17 cellular contexts compared by ENCODE assay signal in the genomic region with DNA sequence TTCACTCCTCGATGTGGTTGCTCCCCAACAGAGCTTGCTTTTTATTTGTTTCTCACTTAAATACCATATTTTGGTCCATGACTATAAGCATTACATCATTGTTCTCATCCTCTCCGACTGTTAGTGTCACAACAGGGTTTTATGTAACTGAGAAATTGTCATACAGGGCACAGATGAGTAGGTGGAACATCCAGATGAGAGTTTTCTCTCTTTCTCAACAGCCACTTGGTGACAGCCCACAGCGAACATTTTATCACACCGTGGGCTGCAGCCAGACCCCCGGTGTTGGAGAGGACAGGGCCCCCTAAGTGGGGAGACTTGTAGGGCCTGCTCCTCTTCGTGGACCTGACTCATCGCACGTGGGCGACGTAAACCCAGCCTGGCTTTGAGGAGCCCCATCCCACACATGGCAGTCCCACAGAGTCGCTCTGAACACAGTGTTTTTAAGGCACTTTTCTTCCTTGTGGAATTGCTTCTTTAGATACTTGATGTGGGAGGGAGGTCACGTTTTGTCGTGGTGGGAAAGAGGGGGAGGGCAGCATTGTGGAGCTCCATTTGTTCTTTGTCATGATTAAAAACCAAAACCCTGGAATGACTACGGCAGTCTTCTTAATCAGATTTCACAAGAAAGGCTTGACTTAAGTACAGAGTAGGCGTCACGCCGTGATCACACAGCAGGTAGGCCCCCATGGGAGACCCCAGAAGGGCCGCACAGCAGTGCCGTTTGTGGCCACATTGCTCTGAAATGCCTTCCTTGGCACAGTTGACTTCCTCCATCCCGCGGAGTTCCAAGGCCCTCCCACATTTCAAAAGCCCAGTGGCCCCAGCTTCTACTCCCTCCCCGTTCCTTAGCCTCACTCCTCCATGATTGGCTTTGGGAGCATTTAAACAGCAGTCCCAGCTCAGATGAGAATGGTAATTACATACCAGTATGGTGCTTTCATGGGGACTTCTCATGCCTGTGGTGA.
DNase-seq lines count a peak whose midpoint lies in the region; FAIRE-seq and TF ChIP-seq lines count a peak whose summit lies in the region.
"Had no signal": no experiment of that assay in that cellular context is flagged by ENCODE, and none has a peak within 500 bp of the region (broad histone marks: within the 10 kb centered on the region; RNA-seq: fewer than 3 reads in every experiment).

No MANE protein-coding gene starts in this region.

- H3F3A ChIP-seq in MM.1S (ENCODE audit: insufficient read depth, low read length): no peaks in the 10 kb centered on the region

- H3K27me3 ChIP-seq in dorsolateral prefrontal cortex (no peaks in the 10 kb centered on the region), MM.1S (replicated peaks; ENCODE audit: insufficient read depth, low read length) (no peaks in the 10 kb centered on the region), ascending aorta (no peaks in the 10 kb centered on the region), small intestine (ENCODE audit: control insufficient read depth in 2 of 2, insufficient read depth in 2 of 2, low read length in 2 of 2) (no peaks in the 10 kb centered on the region)

- intact Hi-C loops in dorsolateral prefrontal cortex (cut with DNase I): loop anchor here in 1 of 2 donors (5.0 kb wide), 1 partner anchor 276 kb away; no protein-coding TSS in a partner anchor
- intact Hi-C loops in posterior cingulate gyrus (cut with DNase I): no loop called here
- intact Hi-C loops in ascending aorta (cut with DNase I): loop anchor here (5.0 kb wide), 1 partner anchor 121 kb away; no protein-coding TSS in a partner anchor

- no peaks in the 10 kb centered on the region for H3K9me2 ChIP-seq in MM.1S (replicated peaks; ENCODE audit: insufficient read depth, low read length)

- H3K4me2 ChIP-seq in MM.1S (ENCODE audit: low read depth, low read length): no peak overlapping the region
- H3K4me2 ChIP-seq: KMS-11 had no signal

- no peaks in the 10 kb centered on the region for H3K79me2 ChIP-seq in MM.1S (ENCODE audit: low read length)

- no peak overlapping the region for H2AFZ ChIP-seq in MM.1S (ENCODE audit: low read length)

- no peak overlapping the region for H3K9ac ChIP-seq in MM.1S (ENCODE audit: low read length)
- H3K9ac ChIP-seq: KMS-11 had no signal

- no peak overlapping the region for H3K4me3 ChIP-seq in dorsolateral prefrontal cortex
- no peak overlapping the region for H3K4me3 ChIP-seq in MM.1S (ENCODE audit: low read length)
- H3K4me3 ChIP-seq in ascending aorta: no peak overlapping the region
- no peak overlapping the region for H3K4me3 ChIP-seq in small intestine (ENCODE audit: low read depth in 1 of 2, low read length in 2 of 2)

- no peak for FAIRE-seq in small intestine (lab: Jason Lieb, UNC)
- FAIRE-seq: endometrium had no signal

- DNase-seq in stimulated activated CD4-positive, alpha-beta T cell treated with anti-CD3 and anti-CD28 coated beads, Interleukin-15, amount 100 ng/mL, for 24 hours: peak; percentile 47
- DNase-seq in stimulated activated CD4-positive, alpha-beta T cell treated with anti-CD3 and anti-CD28 coated beads, Interleukin-12 subunit alpha, Interleukin-12 subunit beta, amount 100 ng/mL, for 4 hours: no peak
- DNase-seq in dorsolateral prefrontal cortex (peak in 7 of 10 donors; percentile 62 to 85 (median 73)), posterior cingulate gyrus (peak in 8 of 10 donors; percentile 32 to 94 (median 70)), MM.1S (no peak), ascending aorta (ENCODE audit: low spot score in 2 of 2) (no peak), small intestine (no peak)
- DNase-seq: aorta; C1 segment of cervical spinal cord; left colon; naive thymus-derived CD8-positive, alpha-beta T cell; NCI-H1930; NCI-H82; T1000 had no signal

- H3K4me1 ChIP-seq in MM.1S (ENCODE audit: low read length) (no peaks in the 10 kb centered on the region), ascending aorta (no peaks in the 10 kb centered on the region), small intestine (ENCODE audit: control insufficient read depth in 2 of 2, insufficient read depth in 1 of 2, low read depth in 1 of 2, low read length in 1 of 2) (no peaks in the 10 kb centered on the region)

- 83 to 94% (median 84%) methylated on average over 22 of the region's 22 CpGs for WGBS in small intestine, 3 donors

- peak overlapping the region in 55 of 59 donors; percentile 10 to 89 (median 72) for H3K27ac ChIP-seq in dorsolateral prefrontal cortex
- peak overlapping the region; percentile 39 for H3K27ac ChIP-seq in temporal lobe (ENCODE audit: low read depth, low read length)
- no peak overlapping the region for H3K27ac ChIP-seq in MM.1S (ENCODE audit: low read length)
- H3K27ac ChIP-seq in ascending aorta: no peak overlapping the region
- no peak overlapping the region for H3K27ac ChIP-seq in small intestine (ENCODE audit: low read depth in 1 of 2, low read length in 1 of 2)
- H3K27ac ChIP-seq: KMS-11 had no signal

- no peaks in the 10 kb centered on the region for H3K9me3 ChIP-seq in MM.1S (replicated peaks; ENCODE audit: insufficient read depth, low read length)
- H3K9me3 ChIP-seq in ascending aorta: no peaks in the 10 kb centered on the region
- H3K9me3 ChIP-seq in small intestine (ENCODE audit: control insufficient read depth, low read depth): no peaks in the 10 kb centered on the region

- TF ChIP-seq CTCF in dorsolateral prefrontal cortex (IDR thresholded peaks at IDR 0.05 in 54 of 56, conservative IDR thresholded peaks at IDR 0.05 in 2 of 56; ENCODE audit: low read depth in 1 of 56, partially characterized antibody in 56 of 56) (no peak), MM.1S (IDR thresholded peaks at IDR 0.05; ENCODE audit: low read length) (no peak), ascending aorta (IDR thresholded peaks at IDR 0.05) (no peak)

- H3K36me3 ChIP-seq in MM.1S (replicated peaks; ENCODE audit: insufficient read depth, low read length): no peaks in the 10 kb centered on the region
- H3K36me3 ChIP-seq in ascending aorta: no peaks in the 10 kb centered on the region
- no peaks in the 10 kb centered on the region for H3K36me3 ChIP-seq in small intestine (ENCODE audit: control insufficient read depth in 2 of 2, insufficient read depth in 2 of 2, low read length in 2 of 2)

- H4K20me1 ChIP-seq in MM.1S (ENCODE audit: insufficient read depth, low read length): no peaks in the 10 kb centered on the region

Comparison
In these comparisons a context has a peak if more than half of its experiments do, and no peak if none do; other contexts are left out.
1. DNase-seq: peak in stimulated activated CD4-positive, alpha-beta T cell treated with anti-CD3 and anti-CD28 coated beads, Interleukin-15, amount 100 ng/mL, for 24 hours (single experiment), dorsolateral prefrontal cortex (7 of 10) and posterior cingulate gyrus (8 of 10); none in stimulated activated CD4-positive, alpha-beta T cell treated with anti-CD3 and anti-CD28 coated beads, Interleukin-12 subunit alpha, Interleukin-12 subunit beta, amount 100 ng/mL, for 4 hours (single experiment), MM.1S (single experiment), ascending aorta (0 of 2) and small intestine (single experiment).
2. H3K27ac ChIP-seq: peak in dorsolateral prefrontal cortex (55 of 59) and temporal lobe (single experiment); none in MM.1S (single experiment), ascending aorta (0 of 2) and small intestine (0 of 2).